In genomic region chr1:222833484-222833883, GRCh38 we compare ENCODE assay signal across 26 cellular contexts. TPM values are rescaled to one million over a fixed set of nuclear protein-coding genes. Genes with fewer than 3 reads are reported as not detected.
A peak's percentile ranks its signal among the peaks of the same experiment; 100 is the strongest.
DNase-seq lines count a peak whose midpoint lies in the region; ATAC-seq, FAIRE-seq and TF ChIP-seq lines count a peak whose summit lies in the region.
"Had no signal": no experiment of that assay in that cellular context is flagged by ENCODE, and none has a peak within 500 bp of the region (broad histone marks: within the 10 kb centered on the region; RNA-seq: fewer than 3 reads in every experiment).

No MANE protein-coding gene starts in this region.

- CTCF ChIA-PET in HEK293 (lab: Yijun Ruan, JAX), result interaction anchor here (0.7 kb wide), 1 partner anchor 199 kb away, joined by 3 read pairs; no protein-coding TSS in a partner anchor

- H3K27me3 Mint-ChIP-seq in mesothelial cell of epicardium (ENCODE audit: low read depth), result no peaks in the 10 kb centered on the region
- H3K27me3 Mint-ChIP-seq: CD4-positive, alpha-beta T cell; CD8-positive, alpha-beta memory T cell had no signal

- no peak overlapping the region for H3K4me3 ChIP-seq in HEK293 (ENCODE audit: low read depth, low read length)
- H3K4me3 ChIP-seq: A549; BLaER1 treated with 17β-estradiol and CSF1 and Interleukin-3, amounts not matched to agents 10 nM and 100 nM; GM12878; GM23248 had no signal

- peak overlapping the region; percentile 82 for H3K27ac Mint-ChIP-seq in mesothelial cell of epicardium
- H3K27ac Mint-ChIP-seq: CD14-positive monocyte; CD4-positive, alpha-beta T cell; CD8-positive, alpha-beta memory T cell; H9; HFFc6 had no signal

- DNase-seq in GM12892 (ENCODE audit: insufficient read length), result no peak
- no peak for DNase-seq in mesothelial cell of epicardium (ENCODE audit: low spot score in 2 of 2, unreplicated experiment in 2 of 2)
- no peak for DNase-seq in hypothalamus (lab: John Stamatoyannopoulos, UW)
- no peak for DNase-seq in stimulated activated naive CD4-positive, alpha-beta T cell (lab: John Stamatoyannopoulos, UW)
- DNase-seq: 8988T; ACHN; AML-193; BE2C; CD4-positive, alpha-beta T cell; CD8-positive, alpha-beta memory T cell; DMS 273 treated with DMSO at 0.1 percent for 48 hours; DMS79; EL; GDM1; GM23248; H9; HFFc6 had no signal

- TF ChIP-seq CTCF in HEK293 (tag by site-specific recombination; IDR thresholded peaks at IDR 0.05) (no peak), mesothelial cell of epicardium (IDR thresholded peaks at IDR 0.05; ENCODE audit: unreplicated experiment) (no peak)

- H3K27ac ChIP-seq in HEK293 (ENCODE audit: extremely low read depth, low read depth, low read length), result no peak overlapping the region
- H3K27ac ChIP-seq: A549; BLaER1 treated with 17β-estradiol and CSF1 and Interleukin-3, amounts not matched to agents 10 nM and 100 nM; GM23248 had no signal

- peaks cover 9% of the 10 kb centered on the region for H3K36me3 Mint-ChIP-seq in mesothelial cell of epicardium

- peak; percentile 5 for FAIRE-seq in GM12892 (lab: Jason Lieb, UNC)
- FAIRE-seq: A549, GM12878, GM18507 had no signal

- no peaks in the 10 kb centered on the region for H3K9me3 Mint-ChIP-seq in mesothelial cell of epicardium
- H3K9me3 Mint-ChIP-seq: CD14-positive monocyte; CD4-positive, alpha-beta T cell; CD8-positive, alpha-beta memory T cell; H9; HFFc6 had no signal

- POLR2A ChIA-PET in HEK293 (lab: Yijun Ruan, JAX), result no interaction called here

- no peak for TF ChIP-seq POLR2A in GM12892 (IDR thresholded peaks at IDR 0.05; ENCODE audit: low read depth, low read length)

- H3K4me1 ChIP-seq in HEK293 (ENCODE audit: control insufficient read depth, insufficient read depth, low read length), result peaks cover 9% of the 10 kb centered on the region; the same call in 1 of the 2 replicates
- H3K4me1 ChIP-seq: BE2C had no signal

- peaks cover 44% of the 10 kb centered on the region for H3K4me1 Mint-ChIP-seq in mesothelial cell of epicardium
- H3K4me1 Mint-ChIP-seq: CD14-positive monocyte had no signal

- ATAC-seq in SK-N-SH treated with all-trans-retinoic acid at 6 μM for 48 hours, result peak; percentile 32; the same call in 2 of the 3 replicates
- no peak for ATAC-seq in activated CD4-positive, CD25-positive, alpha-beta regulatory T cell treated with anti-CD3 and anti-CD28 coated beads, Interleukin-2, amount 50 U/mL, for 24 hours
- ATAC-seq: A549, GM12878, HCT116 had no signal

- H3K9me3 ChIP-seq in HEK293 (ENCODE audit: control insufficient read depth, insufficient read depth, low read depth, low read length), result no peaks in the 10 kb centered on the region
- H3K9me3 ChIP-seq: A549; BE2C; BLaER1 treated with 17β-estradiol and CSF1 and Interleukin-3, amounts not matched to agents 10 nM and 100 nM had no signal

- no peaks in the 10 kb centered on the region for H3K36me3 ChIP-seq in HEK293 (ENCODE audit: control insufficient read depth in 2 of 2, insufficient read depth in 1 of 2, low read length in 2 of 2)
- H3K36me3 ChIP-seq: BE2C; BLaER1 treated with 17β-estradiol and CSF1 and Interleukin-3, amounts not matched to agents 10 nM and 100 nM had no signal

- no peak overlapping the region for H3K4me3 Mint-ChIP-seq in mesothelial cell of epicardium
- H3K4me3 Mint-ChIP-seq: CD14-positive monocyte; CD4-positive, alpha-beta T cell; CD8-positive, alpha-beta memory T cell; H9; HFFc6 had no signal

TF ChIP-seq in HEK293, 187 proteins besides CTCF, POLR2A, EP300 and RAD21:
- TF ChIP-seq SCRT2 (tag by site-specific recombination; IDR thresholded peaks at IDR 0.05), result no peak
- TF ChIP-seq ZNF37A (tag by site-specific recombination; IDR thresholded peaks at IDR 0.05), result no peak
- peak; percentile 61 for TF ChIP-seq SP7 (tag by site-specific recombination; IDR thresholded peaks at IDR 0.05)
- TF ChIP-seq TCF7L2 (IDR thresholded peaks at IDR 0.05; ENCODE audit: borderline replicate concordance, low read depth, low read length), result no peak
- TF ChIP-seq ZFP3 (tag by site-specific recombination; IDR thresholded peaks at IDR 0.05; ENCODE audit: low read depth), result no peak
- no peak for TF ChIP-seq KLF10 (tag by site-specific recombination; IDR thresholded peaks at IDR 0.05)
- TF ChIP-seq SCRT1 (tag by site-specific recombination; IDR thresholded peaks at IDR 0.05; ENCODE audit: borderline replicate concordance), result no peak
- peak; percentile 67 for TF ChIP-seq PRDM6 (tag by site-specific recombination; IDR thresholded peaks at IDR 0.05)
- 0 out of 2 replicates have a peak, but pooled peaks have one; percentile 29 for TF ChIP-seq ZBTB8A (tag by site-specific recombination; IDR thresholded peaks at IDR 0.05)
- no peak for TF ChIP-seq ZNF510 (tag by site-specific recombination; IDR thresholded peaks at IDR 0.05; ENCODE audit: insufficient replicate concordance)
- TF ChIP-seq ZNF639 (tag by site-specific recombination; IDR thresholded peaks at IDR 0.05), result no peak

TF ChIP-seq in SK-N-SH treated with all-trans-retinoic acid at 6 μM for 48 hours, 23 proteins besides CTCF, POLR2A, EP300 and RAD21:
- TF ChIP-seq ZC3H10 (CRISPR knock-in tag; IDR thresholded peaks at IDR 0.05), result no peak
- no peak for TF ChIP-seq TCF4 (CRISPR knock-in tag; IDR thresholded peaks at IDR 0.05; ENCODE audit: borderline replicate concordance)
- TF ChIP-seq RARB (CRISPR knock-in tag; IDR thresholded peaks at IDR 0.05), result no peak
- no peak for TF ChIP-seq CSDC2 (CRISPR knock-in tag; IDR thresholded peaks at IDR 0.05)
- TF ChIP-seq ESRRG (CRISPR knock-in tag; IDR thresholded peaks at IDR 0.05), result no peak

RNA-seq across cellular contexts. Expression of gene DISP1, which starts 18.6 kb away (rescaled TPM):
- polyA plus RNA-seq in GM12892 (2012; ENCODE audit: missing spikeins), result 0.68 TPM
- total RNA-seq in mesothelial cell of epicardium, result 84.5 to 91.7 TPM (median 89.8 TPM) in 3 replicates
